Comparison of ENCODE assay signal across 8 cellular contexts in genomic region chr4:75724867-75725724, GRCh38. TPM values are rescaled to one million over a fixed set of nuclear protein-coding genes. Genes with fewer than 3 reads are reported as not detected.
DNase-seq lines count a peak whose midpoint lies in the region; ATAC-seq and TF ChIP-seq lines count a peak whose summit lies in the region.

No MANE protein-coding gene starts in this region.

- H4K20me1 ChIP-seq in OCI-LY3 (ENCODE audit: insufficient read depth, low read length) = peaks cover 10% of the 10 kb centered on the region

- H3K4me1 Mint-ChIP-seq in CD14-positive monocyte (peaks cover 48% of the 10 kb centered on the region), nephron progenitor cell (peaks cover 54% of the 10 kb centered on the region)
- H3K4me1 Mint-ChIP-seq in stimulated activated naive CD8-positive, alpha-beta T cell treated with anti-CD3 and anti-CD28 coated beads, Interleukin-15, Interleukin-2, amounts not matched to agents 100 ng/mL and 50 ng/mL, for 24 hours (ENCODE audit: low read depth) = peaks cover 64% of the 10 kb centered on the region

- H3K9ac ChIP-seq in OCI-LY3 (ENCODE audit: low read length) = peak overlapping the region; percentile 87

- intact Hi-C loops in CD14-positive monocyte (cut with micrococcal nuclease) = loop anchor here (2.0 to 10.0 kb wide), 3 partner anchors 52 to 210 kb away; partner anchors contain the start of genes G3BP2 (in 2 of the 2), RCHY1 (in 2 of the 2) and THAP6 (in 2 of the 2)

- H3K27me3 Mint-ChIP-seq in CD14-positive monocyte (ENCODE audit: low read depth in 3 of 3) (peaks cover 0 to 3% (median 0%) of the 10 kb centered on the region in 3 donors), nephron progenitor cell (ENCODE audit: low read depth, poor library complexity) (no peaks in the 10 kb centered on the region)
- no peaks in the 10 kb centered on the region for H3K27me3 Mint-ChIP-seq in stimulated activated naive CD8-positive, alpha-beta T cell treated with anti-CD3 and anti-CD28 coated beads, Interleukin-15, Interleukin-2, amounts not matched to agents 100 ng/mL and 50 ng/mL, for 24 hours

- TF ChIP-seq CTCF in CD14-positive monocyte (IDR thresholded peaks at IDR 0.05) = no peak
- TF ChIP-seq CTCF in OCI-LY3 (IDR thresholded peaks at IDR 0.05; ENCODE audit: low read depth, low read length) = no peak
- no peak for TF ChIP-seq CTCF in nephron progenitor cell (IDR thresholded peaks at IDR 0.05)

- H3K36me3 ChIP-seq in OCI-LY3 (replicated peaks; ENCODE audit: low read depth, low read length) = peaks cover 4% of the 10 kb centered on the region

- H3K4me3 Mint-ChIP-seq in CD14-positive monocyte = peak overlapping the region; percentile 98 to 99
- H3K4me3 Mint-ChIP-seq in nephron progenitor cell = peak overlapping the region; percentile 99
- H3K4me3 Mint-ChIP-seq in stimulated activated naive CD8-positive, alpha-beta T cell treated with anti-CD3 and anti-CD28 coated beads, Interleukin-15, Interleukin-2, amounts not matched to agents 100 ng/mL and 50 ng/mL, for 24 hours = peak overlapping the region; percentile 95

- peak; percentile 69 for DNase-seq in CD14-positive monocyte (ENCODE audit: low spot score)
- DNase-seq in activated effector memory CD4-positive, alpha-beta T cell treated with Interleukin-2 at 50 U/mL for 16 hours = peak; percentile 33
- peak; percentile 57 for DNase-seq in fibroblast of the conjunctiva (ENCODE audit: low read depth)
- DNase-seq in nephron progenitor cell = peak; percentile 77

- no peaks in the 10 kb centered on the region for H3K27me3 ChIP-seq in OCI-LY3 (ENCODE audit: low read depth, low read length)

- H3K9me3 Mint-ChIP-seq in CD14-positive monocyte (peaks cover 0 to 3% (median 0%) of the 10 kb centered on the region in 7 donors), nephron progenitor cell (no peaks in the 10 kb centered on the region)
- H3K9me3 Mint-ChIP-seq in stimulated activated naive CD8-positive, alpha-beta T cell treated with anti-CD3 and anti-CD28 coated beads, Interleukin-15, Interleukin-2, amounts not matched to agents 100 ng/mL and 50 ng/mL, for 24 hours = no peaks in the 10 kb centered on the region

- peak overlapping the region; percentile 24; the same call in 1 of the 2 replicates for H2AFZ ChIP-seq in OCI-LY3 (ENCODE audit: low read depth, low read length)

- H3K4me2 ChIP-seq in OCI-LY3 (ENCODE audit: low read length) = peak overlapping the region; percentile 68

- H3K36me3 Mint-ChIP-seq in CD14-positive monocyte = peaks cover 0 to 6% of the 10 kb centered on the region in 2 donors
- peaks cover 11% of the 10 kb centered on the region for H3K36me3 Mint-ChIP-seq in nephron progenitor cell (ENCODE audit: low read depth)
- H3K36me3 Mint-ChIP-seq in stimulated activated naive CD8-positive, alpha-beta T cell treated with anti-CD3 and anti-CD28 coated beads, Interleukin-15, Interleukin-2, amounts not matched to agents 100 ng/mL and 50 ng/mL, for 24 hours (ENCODE audit: low read depth) = peaks cover 17% of the 10 kb centered on the region

- H3K4me1 ChIP-seq in OCI-LY3 (ENCODE audit: low read length) = peaks cover 29% of the 10 kb centered on the region

- H3K9me3 ChIP-seq in OCI-LY3 (ENCODE audit: insufficient read depth, low read length) = no peaks in the 10 kb centered on the region

- H3K27ac Mint-ChIP-seq in CD14-positive monocyte = peak overlapping the region; percentile 98 to 99 (median 99)
- H3K27ac Mint-ChIP-seq in nephron progenitor cell = peak overlapping the region; percentile 100
- peak overlapping the region; percentile 97 for H3K27ac Mint-ChIP-seq in stimulated activated naive CD8-positive, alpha-beta T cell treated with anti-CD3 and anti-CD28 coated beads, Interleukin-15, Interleukin-2, amounts not matched to agents 100 ng/mL and 50 ng/mL, for 24 hours

- peak overlapping the region; percentile 58 for H3K27ac ChIP-seq in OCI-LY3 (ENCODE audit: low read length)

- peak overlapping the region; percentile 86 for H3K4me3 ChIP-seq in OCI-LY3 (ENCODE audit: low read length)

- peaks cover 69% of the 10 kb centered on the region for H3K79me2 ChIP-seq in OCI-LY3 (ENCODE audit: low read length)

- ATAC-seq in GM19328 (IDR thresholded peaks at IDR 0.05; ENCODE audit: unreplicated experiment) (peak; percentile 50), HG03457 (IDR thresholded peaks at IDR 0.05; ENCODE audit: unreplicated experiment) (peak; percentile 41)

RNA-seq across cellular contexts. Expression of gene USO1, which starts 0.7 kb away (rescaled TPM):
- 10 to 100 TPM; 17.5 to 26.9 TPM for polyA plus RNA-seq in CD14-positive monocyte

RNA-seq across cellular contexts. Expression of gene G3BP2, which starts 51.9 kb away (rescaled TPM):
- polyA plus RNA-seq in CD14-positive monocyte = 10 to 100 TPM; 74.2 to 92.3 TPM

Comparison
In these comparisons a context has a peak if more than half of its experiments do, and no peak if none do; other contexts are left out.
1. Peak in every context shown above with its lines: DNase-seq, ATAC-seq, H3K4me3 ChIP-seq and H3K27ac ChIP-seq.